Comparison of ENCODE assay signal across 29 cellular contexts in genomic region chr7:157839672-157840167, GRCh38.
"Had no signal": no experiment of that assay in that cellular context is flagged by ENCODE, and none has a peak within 500 bp of the region (broad histone marks: within the 10 kb centered on the region; RNA-seq: fewer than 3 reads in every experiment).

No MANE protein-coding gene starts in this region.

- H3K36me3 ChIP-seq: brain microvascular endothelial cell, gastroesophageal sphincter, left ventricle myocardium inferior, ovary, prostate gland, suprapubic skin, tibial artery had no signal

- H3K27ac Mint-ChIP-seq: activated CD4-positive, alpha-beta memory T cell treated with anti-CD3 and anti-CD28 coated beads, Interleukin-2, amount 10 ng/mL, durations not matched to agents 7 days and 5 days; activated CD4-positive, alpha-beta T cell treated with anti-CD3 and anti-CD28 coated beads, Interleukin-2, amount 10 ng/mL, durations not matched to agents 7 days and 5 days; activated T-cell treated with anti-CD3 and anti-CD28 coated beads, Interleukin-2, amount 50 U/mL, for 24 hours; effector memory CD8-positive, alpha-beta T cell; natural killer cell treated with Interleukin-12 subunit alpha and Interleukin-12 subunit beta and Interleukin-15 and Interleukin-18, amount 100 ng/mL, for 72 hours; stimulated activated memory B cell treated with anti-CD40 and anti-IgM and Interleukin-4, amounts not matched to agents 10 μg/mL and 1 μg/mL and 100 μg/mL, for 72 hours; stimulated activated naive CD8-positive, alpha-beta T cell treated with anti-CD3 and anti-CD28 coated beads, Interleukin-15, amount 100 ng/mL, for 72 hours had no signal

- H3K27ac ChIP-seq: brain microvascular endothelial cell, gastroesophageal sphincter, left ventricle myocardium inferior, ovary, prostate gland, suprapubic skin, tibial artery had no signal

- H3K4me1 Mint-ChIP-seq: activated CD4-positive, alpha-beta memory T cell treated with anti-CD3 and anti-CD28 coated beads, Interleukin-2, amount 10 ng/mL, durations not matched to agents 7 days and 5 days; activated CD4-positive, alpha-beta T cell treated with anti-CD3 and anti-CD28 coated beads, Interleukin-2, amount 10 ng/mL, durations not matched to agents 7 days and 5 days; stimulated activated memory B cell treated with anti-CD40 and anti-IgM and Interleukin-4, amounts not matched to agents 10 μg/mL and 1 μg/mL and 100 μg/mL, for 72 hours; stimulated activated naive CD8-positive, alpha-beta T cell treated with anti-CD3 and anti-CD28 coated beads, Interleukin-15, amount 100 ng/mL, for 72 hours had no signal

- H3K27me3 Mint-ChIP-seq: activated CD4-positive, alpha-beta memory T cell treated with anti-CD3 and anti-CD28 coated beads, Interleukin-2, amount 10 ng/mL, durations not matched to agents 7 days and 5 days; stimulated activated memory B cell treated with anti-CD40 and anti-IgM and Interleukin-4, amounts not matched to agents 10 μg/mL and 1 μg/mL and 100 μg/mL, for 72 hours had no signal

- FAIRE-seq: astrocyte, endothelial cell of umbilical vein, islet of Langerhans had no signal

- H3K9me3 ChIP-seq: gastroesophageal sphincter, left ventricle myocardium inferior, mucosa of descending colon, ovary, prostate gland, suprapubic skin had no signal

- H3K4me3 ChIP-seq: gastroesophageal sphincter, left ventricle myocardium inferior, lung, mucosa of descending colon, ovary, prostate gland, suprapubic skin, tibial artery had no signal

- H3K9me3 Mint-ChIP-seq: activated CD4-positive, alpha-beta memory T cell treated with anti-CD3 and anti-CD28 coated beads, Interleukin-2, amount 10 ng/mL, durations not matched to agents 7 days and 5 days; activated CD4-positive, alpha-beta T cell treated with anti-CD3 and anti-CD28 coated beads, Interleukin-2, amount 10 ng/mL, durations not matched to agents 7 days and 5 days; activated T-cell treated with anti-CD3 and anti-CD28 coated beads, Interleukin-2, amount 50 U/mL, for 24 hours; effector memory CD8-positive, alpha-beta T cell; natural killer cell treated with Interleukin-12 subunit alpha and Interleukin-12 subunit beta and Interleukin-15 and Interleukin-18, amount 100 ng/mL, for 72 hours; stimulated activated naive CD8-positive, alpha-beta T cell treated with anti-CD3 and anti-CD28 coated beads, Interleukin-15, amount 100 ng/mL, for 72 hours had no signal

- H3K27me3 ChIP-seq: brain microvascular endothelial cell, ovary, suprapubic skin had no signal

- H3K36me3 Mint-ChIP-seq: natural killer cell treated with Interleukin-12 subunit alpha and Interleukin-12 subunit beta and Interleukin-15 and Interleukin-18, amount 100 ng/mL, for 72 hours; stimulated activated memory B cell treated with anti-CD40 and anti-IgM and Interleukin-4, amounts not matched to agents 10 μg/mL and 1 μg/mL and 100 μg/mL, for 72 hours had no signal

- H3K4me1 ChIP-seq: gastroesophageal sphincter, left ventricle myocardium inferior, prostate gland, suprapubic skin, tibial artery had no signal

- DNase-seq: activated CD4-positive, alpha-beta memory T cell treated with anti-CD3 and anti-CD28 coated beads, Interleukin-2, amount 10 ng/mL, durations not matched to agents 7 days and 5 days; activated CD4-positive, alpha-beta T cell treated with anti-CD3 and anti-CD28 coated beads, Interleukin-2, amount 10 ng/mL, durations not matched to agents 7 days and 5 days; activated CD4-positive, CD25-positive, alpha-beta regulatory T cell treated with anti-CD3 and anti-CD28 coated beads, Interleukin-2, amount 50 U/mL, for 72 hours; activated CD8-positive, alpha-beta memory T cell treated with anti-CD3 and anti-CD28 coated beads, Interleukin-2, amount 50 U/mL, for 48 hours; activated gamma-delta T cell treated with Interleukin-2 at 50 U/mL for 16 hours; activated naive CD4-positive, alpha-beta T cell treated with anti-CD3 and anti-CD28 coated beads, Interleukin-2, amount 50 U/mL, for 16 hours; activated T-cell treated with anti-CD3 and anti-CD28 coated beads, Interleukin-2, amount 50 U/mL, for 24 hours; amniotic stem cell; brain microvascular endothelial cell; cortex of kidney; effector memory CD8-positive, alpha-beta T cell; hippocampal formation; left ventricle myocardium inferior; mucosa of descending colon; ovary; stimulated activated CD4-positive, alpha-beta T cell treated with anti-CD3 and anti-CD28 coated beads, Interleukin-12 subunit alpha, Interleukin-12 subunit beta, amount 100 ng/mL, for 4 hours; stimulated activated CD4-positive, alpha-beta T cell treated with anti-CD3 and anti-CD28 coated beads, Interleukin-4, amount 100 ng/mL, for 1 hour; stimulated activated naive CD8-positive, alpha-beta T cell treated with anti-CD3 and anti-CD28 coated beads, Interleukin-15, amount 100 ng/mL, for 72 hours; T-helper 2 cell; tibial artery had no signal

- ATAC-seq: effector memory CD8-positive, alpha-beta T cell; gastroesophageal sphincter; mucosa of descending colon; stimulated activated memory B cell treated with anti-CD40 and anti-IgM and Interleukin-4, amounts not matched to agents 10 μg/mL and 1 μg/mL and 100 μg/mL, for 72 hours; stimulated activated naive CD8-positive, alpha-beta T cell treated with anti-CD3 and anti-CD28 coated beads, Interleukin-15, amount 100 ng/mL, for 72 hours had no signal

- H3K4me3 Mint-ChIP-seq: activated CD4-positive, alpha-beta memory T cell treated with anti-CD3 and anti-CD28 coated beads, Interleukin-2, amount 10 ng/mL, durations not matched to agents 7 days and 5 days; activated CD4-positive, alpha-beta T cell treated with anti-CD3 and anti-CD28 coated beads, Interleukin-2, amount 10 ng/mL, durations not matched to agents 7 days and 5 days; activated T-cell treated with anti-CD3 and anti-CD28 coated beads, Interleukin-2, amount 50 U/mL, for 24 hours; effector memory CD8-positive, alpha-beta T cell; natural killer cell treated with Interleukin-12 subunit alpha and Interleukin-12 subunit beta and Interleukin-15 and Interleukin-18, amount 100 ng/mL, for 72 hours; stimulated activated memory B cell treated with anti-CD40 and anti-IgM and Interleukin-4, amounts not matched to agents 10 μg/mL and 1 μg/mL and 100 μg/mL, for 72 hours; stimulated activated naive CD8-positive, alpha-beta T cell treated with anti-CD3 and anti-CD28 coated beads, Interleukin-15, amount 100 ng/mL, for 72 hours had no signal
